In genomic region chr15:31302778-31303433, GRCh38 we compare ENCODE assay signal across 10 cellular contexts. TPM values are rescaled to one million over a fixed set of nuclear protein-coding genes. Genes with fewer than 3 reads are reported as not detected.
A peak's percentile ranks its signal among the peaks of the same experiment; 100 is the strongest.
DNase-seq lines count a peak whose midpoint lies in the region; ATAC-seq, FAIRE-seq and TF ChIP-seq lines count a peak whose summit lies in the region.
"Had no signal": no experiment of that assay in that cellular context is flagged by ENCODE, and none has a peak within 500 bp of the region (broad histone marks: within the 10 kb centered on the region; RNA-seq: fewer than 3 reads in every experiment).

No MANE protein-coding gene starts in this region.

- no peak overlapping the region for H4K91ac ChIP-seq in neuronal stem cell (ENCODE audit: low read depth, low read length, poor library complexity)

- H3K27ac ChIP-seq in HCT116 (ENCODE audit: low read depth, low read length) (no peak overlapping the region), neuronal stem cell (replicated peaks; ENCODE audit: low read length) (no peak overlapping the region), small intestine (ENCODE audit: low read depth in 1 of 2, low read length in 1 of 2) (no peak overlapping the region)
- H3K27ac ChIP-seq: GM23248 had no signal

- no peaks in the 10 kb centered on the region for H3K79me1 ChIP-seq in neuronal stem cell (ENCODE audit: low read depth, low read length)

- no CpG with 5 or more reads among the region's 12 CpGs for WGBS in neuronal stem cell (ENCODE audit: extremely low coverage in 2 of 2, insufficient read length in 2 of 2, insufficient replicate concordance in 1 of 2), 2 donors
- 79 to 81% (median 79%) methylated on average over 11 to 12 of the region's 12 CpGs for WGBS in small intestine, 3 donors

- H2AFZ ChIP-seq in HCT116 (ENCODE audit: low read depth, low read length, poor library complexity, severe bottlenecking) = peak overlapping the region; percentile 26
- H2AFZ ChIP-seq in neuronal stem cell (ENCODE audit: low read length) = peak overlapping the region; percentile 38
- H2AFZ ChIP-seq: GM23248 had no signal

- no peak overlapping the region for H2BK120ac ChIP-seq in neuronal stem cell (ENCODE audit: low read depth, low read length)

- no peak overlapping the region for H3K4ac ChIP-seq in neuronal stem cell (ENCODE audit: low read length)

- no peaks in the 10 kb centered on the region for H4K20me1 ChIP-seq in HCT116 (ENCODE audit: insufficient read depth)

- H3K9me3 ChIP-seq in HCT116 (ENCODE audit: control insufficient read depth in 1 of 2, insufficient read depth in 1 of 2, low read depth in 1 of 2, low read length in 2 of 2) (no peaks in the 10 kb centered on the region), neuronal stem cell (replicated peaks in 1 of 2; ENCODE audit: control insufficient read depth in 2 of 2, insufficient read depth in 1 of 2, low read depth in 1 of 2, low read length in 2 of 2) (no peaks in the 10 kb centered on the region), small intestine (ENCODE audit: control insufficient read depth, low read depth) (no peaks in the 10 kb centered on the region)

- H3K4me3 ChIP-seq in GM06990 (replicated peaks; ENCODE audit: low read depth, low read length) = no peak overlapping the region
- H3K4me3 ChIP-seq in HCT116 (replicated peaks in 1 of 2; ENCODE audit: low read depth in 1 of 2, low read length in 2 of 2) = no peak overlapping the region
- no peak overlapping the region for H3K4me3 ChIP-seq in bronchial epithelial cell (ENCODE audit: low read depth, low read length)
- no peak overlapping the region for H3K4me3 ChIP-seq in neuronal stem cell (ENCODE audit: low read length in 2 of 2)
- H3K4me3 ChIP-seq in small intestine (ENCODE audit: low read depth in 1 of 2, low read length in 2 of 2) = no peak overlapping the region
- H3K4me3 ChIP-seq: GM23248 had no signal

- peak; percentile 59 for TF ChIP-seq CTCF in GM06990 (IDR thresholded peaks at IDR 0.05; ENCODE audit: insufficient read depth, low read length, poor library complexity, severe bottlenecking)
- peak in 2 of 3 experiments; percentile 27 to 32; a peak in 3 of 6 replicates for TF ChIP-seq CTCF in HCT116 (IDR thresholded peaks at IDR 0.05 in 2 of 3, conservative IDR thresholded peaks at IDR 0.05 in 1 of 3; ENCODE audit: borderline replicate concordance in 1 of 3, insufficient read depth in 1 of 3, low read depth in 2 of 3, low read length in 2 of 3)
- TF ChIP-seq CTCF in bronchial epithelial cell (IDR thresholded peaks at IDR 0.05; ENCODE audit: insufficient read depth, low read length, severe bottlenecking) = peak; percentile 1

- peak; percentile 61 for ATAC-seq in HCT116

- no peak for TF ChIP-seq POLR2A in HCT116 (IDR thresholded peaks at IDR 0.05; ENCODE audit: borderline replicate concordance, extremely low read depth, insufficient read depth, insufficient read length)

- H3K9me2 ChIP-seq in HCT116 (ENCODE audit: insufficient read depth) = no peaks in the 10 kb centered on the region

- TF ChIP-seq RAD21 in HCT116 (IDR thresholded peaks at IDR 0.05; ENCODE audit: low read depth) = no peak

- no peak for DNase-seq in GM06990 (ENCODE audit: extremely low read depth, insufficient read length)
- no peak for DNase-seq in HCT116 (ENCODE audit: low read depth, low spot score)
- no peak for DNase-seq in bronchial epithelial cell (ENCODE audit: low read depth)
- DNase-seq in neuronal stem cell (ENCODE audit: low spot score) = no peak
- DNase-seq in ureter (ENCODE audit: low spot score) = no peak
- DNase-seq in small intestine = no peak
- no peak for DNase-seq in AML-193 (lab: John Stamatoyannopoulos, UW)
- DNase-seq: NCI-H446, T1000 had no signal

- H3K4me1 ChIP-seq in HCT116 (ENCODE audit: control insufficient read depth in 1 of 2, insufficient read depth in 2 of 2, low read length in 2 of 2) = peaks cover 5 to 10% of the 10 kb centered on the region in 2 experiments; a peak in 3 of 4 replicates
- H3K4me1 ChIP-seq in neuronal stem cell (ENCODE audit: control insufficient read depth in 2 of 2, insufficient read depth in 1 of 2, low read depth in 1 of 2, low read length in 2 of 2) = peaks cover 46 to 47% of the 10 kb centered on the region in 2 donors
- H3K4me1 ChIP-seq in small intestine (ENCODE audit: control insufficient read depth in 2 of 2, insufficient read depth in 1 of 2, low read depth in 1 of 2, low read length in 1 of 2) = no peaks in the 10 kb centered on the region

- H3K36me3 ChIP-seq in GM06990 (ENCODE audit: control insufficient read depth, insufficient read depth, low read length) (no peaks in the 10 kb centered on the region), HCT116 (ENCODE audit: control insufficient read depth in 1 of 2, insufficient read depth in 2 of 2, low read length in 2 of 2) (no peaks in the 10 kb centered on the region), bronchial epithelial cell (ENCODE audit: control insufficient read depth, insufficient read depth, low read length) (no peaks in the 10 kb centered on the region), neuronal stem cell (replicated peaks in 1 of 2; ENCODE audit: control insufficient read depth in 2 of 2, insufficient read depth in 2 of 2, low read length in 2 of 2) (no peaks in the 10 kb centered on the region), small intestine (ENCODE audit: control insufficient read depth in 2 of 2, insufficient read depth in 2 of 2, low read length in 2 of 2) (no peaks in the 10 kb centered on the region)

- H4K8ac ChIP-seq in neuronal stem cell (ENCODE audit: low read depth, low read length) = no peak overlapping the region

- no TSS peak for BruUV-seq in HCT116 (replicated peaks; lab: Mats Ljungman, UMichigan)

- no peaks in the 10 kb centered on the region for H3K79me2 ChIP-seq in HCT116 (ENCODE audit: insufficient read depth, low read length)

- H3K4me2 ChIP-seq in HCT116 (ENCODE audit: low read length) (peak overlapping the region; percentile 7; the same call in 1 of the 2 replicates), neuronal stem cell (ENCODE audit: insufficient read depth, low read length, poor library complexity, severe bottlenecking) (no peak overlapping the region)

- H3K14ac ChIP-seq in neuronal stem cell (ENCODE audit: low read length) = no peak overlapping the region

- CTCF ChIA-PET in HCT116 (lab: Charles Lee) = interaction anchor here (1.1 to 1.4 kb wide), 2 partner anchors 24 to 132 kb away, joined by 4 to 9 read pairs; partner anchors contain the start of gene KLF13

- H2BK5ac ChIP-seq in neuronal stem cell (ENCODE audit: low read length) = peak overlapping the region; percentile 19

- FAIRE-seq in bronchial epithelial cell (lab: Jason Lieb, UNC) (no peak), small intestine (lab: Jason Lieb, UNC) (no peak)

- H3K23ac ChIP-seq in neuronal stem cell (ENCODE audit: low read depth, low read length, poor library complexity) = no peak overlapping the region

- H3K9ac ChIP-seq in HCT116 (ENCODE audit: low read length) (no peak overlapping the region), neuronal stem cell (ENCODE audit: low read depth, low read length, poor library complexity) (no peak overlapping the region)
- H3K9ac ChIP-seq: GM23248 had no signal

- peak overlapping the region; percentile 46 for H2BK15ac ChIP-seq in neuronal stem cell (ENCODE audit: low read length)

- intact Hi-C loops in HCT116 (cut with micrococcal nuclease) = no loop called here

- peak overlapping the region; percentile 78 for H3K18ac ChIP-seq in neuronal stem cell (ENCODE audit: low read length)

- H2BK12ac ChIP-seq in neuronal stem cell (ENCODE audit: low read length) = no peak overlapping the region

- peak overlapping the region; percentile 30 for H2AK5ac ChIP-seq in neuronal stem cell (ENCODE audit: low read depth, low read length)

- RAD21 ChIA-PET in HCT116 (lab: Charles Lee; ENCODE audit: low non-redundant PET in 1 of 2, low total read pairs in 2 of 2, uncharacterized antibody in 2 of 2, unreplicated experiment in 2 of 2) = interaction anchor here (0.5 to 1.0 kb wide), 4 partner anchors 25 to 186 kb away, joined by 3 read pairs; no protein-coding TSS in a partner anchor

- POLR2A ChIA-PET in HCT116 (lab: Charles Lee) = no interaction called here

- H3K27me3 ChIP-seq in GM06990 (replicated peaks; ENCODE audit: control insufficient read depth, insufficient read depth, low read length) = no peaks in the 10 kb centered on the region
- no peaks in the 10 kb centered on the region for H3K27me3 ChIP-seq in HCT116 (ENCODE audit: insufficient read depth, low read length)
- peaks cover 8% of the 10 kb centered on the region for H3K27me3 ChIP-seq in bronchial epithelial cell (ENCODE audit: control insufficient read depth, insufficient read depth, low read length)
- peaks cover 0 to 8% (median 0%) of the 10 kb centered on the region in 3 experiments for H3K27me3 ChIP-seq in neuronal stem cell (ENCODE audit: control insufficient read depth in 3 of 3, insufficient read depth in 3 of 3, low read depth in 1 of 3, low read length in 3 of 3)
- no peaks in the 10 kb centered on the region for H3K27me3 ChIP-seq in small intestine (ENCODE audit: control insufficient read depth in 2 of 2, insufficient read depth in 2 of 2, low read length in 2 of 2)

TF ChIP-seq in HCT116, 20 proteins besides CTCF, POLR2A, EP300 and RAD21 (continues in another document):
- TF ChIP-seq SP1 (IDR thresholded peaks at IDR 0.05; ENCODE audit: low read depth) = no peak

RNA-seq across cellular contexts. Expression of gene KLF13, which starts 23.7 kb away (rescaled TPM):
- total RNA-seq in HCT116 (2021; ENCODE audit: unreplicated experiment) (60.1 TPM), bronchial epithelial cell (58.7 and 62.0 TPM in 2 replicates), ureter (77.5 TPM)
- 24.0 and 25.9 TPM in 2 replicates for polyA plus RNA-seq in HCT116 (2012)
- polyA plus RNA-seq in neuronal stem cell (2013, experiment 1 of 2) = 42.9 TPM
- 42.1 TPM for polyA plus RNA-seq in neuronal stem cell (2013, experiment 2 of 2)
- 10 to 100 TPM; 50.6 to 61.3 (median 51.9) TPM for polyA plus RNA-seq in small intestine

Comparison
In these comparisons a context has a peak if more than half of its experiments do, and no peak if none do; other contexts are left out.
1. CTCF ChIP-seq: peak in every context shown above with its lines; median percentile 59 in GM06990; 30 in HCT116; 1 in bronchial epithelial cell.